9 cellular contexts compared by ENCODE assay signal in genomic region chr7:50531401-50531906, GRCh38. TPM values are rescaled to one million over a fixed set of nuclear protein-coding genes. Genes with fewer than 3 reads are reported as not detected.
DNase-seq lines count a peak whose midpoint lies in the region; ATAC-seq, FAIRE-seq and TF ChIP-seq lines count a peak whose summit lies in the region.
"Had no signal": no experiment of that assay in that cellular context is flagged by ENCODE, and none has a peak within 500 bp of the region (broad histone marks: within the 10 kb centered on the region; RNA-seq: fewer than 3 reads in every experiment).

No MANE protein-coding gene starts in this region.

- peak; percentile 71 to 72 for ATAC-seq in activated CD4-positive, CD25-positive, alpha-beta regulatory T cell treated with anti-CD3 and anti-CD28 coated beads, Interleukin-2, amount 50 U/mL, for 24 hours
- ATAC-seq in HG02970 (IDR thresholded peaks at IDR 0.05; ENCODE audit: low FRiP score, unreplicated experiment) = no peak

- no peaks in the 10 kb centered on the region for H3K9me3 ChIP-seq in spleen

- no peak for TF ChIP-seq POLR2A in spleen (IDR thresholded peaks at IDR 0.05)

- H3K36me3 ChIP-seq in bronchial epithelial cell (ENCODE audit: control insufficient read depth, insufficient read depth, low read length) = no peaks in the 10 kb centered on the region
- no peaks in the 10 kb centered on the region for H3K36me3 ChIP-seq in spleen

- no peak for DNase-seq in activated CD4-positive, CD25-positive, alpha-beta regulatory T cell treated with anti-CD3 and anti-CD28 coated beads, Interleukin-2, amount 50 U/mL, for 72 hours
- peak; percentile 86 for DNase-seq in NCI-H2227 treated with DMSO at 0.1 percent for 48 hours (lab: John Stamatoyannopoulos, UW)
- DNase-seq in bronchial epithelial cell (ENCODE audit: low read depth) = peak; percentile 95
- peak; percentile 94 for DNase-seq in renal cortical epithelial cell (ENCODE audit: low read depth)
- DNase-seq in spleen = no peak
- no peak for DNase-seq in ecto neural progenitor cell (ENCODE audit: low spot score)

- 68 to 83% (median 78%) methylated on average over 11 of the region's 11 CpGs for WGBS in spleen, 5 donors

- intact Hi-C loops in spleen (cut with DNase I; ENCODE audit: low total_unique reads) = no loop called here

- H3K4me3 ChIP-seq in bronchial epithelial cell (ENCODE audit: low read depth, low read length) (no peak overlapping the region), spleen (no peak overlapping the region)

- FAIRE-seq in bronchial epithelial cell (lab: Jason Lieb, UNC) = no peak
- FAIRE-seq: TTC549 had no signal

- no peaks in the 10 kb centered on the region for H3K4me1 ChIP-seq in spleen

- TF ChIP-seq CTCF in bronchial epithelial cell (IDR thresholded peaks at IDR 0.05; ENCODE audit: insufficient read depth, low read length, severe bottlenecking) (no peak), spleen (IDR thresholded peaks at IDR 0.05 in 8 of 11, conservative IDR thresholded peaks at IDR 0.05 in 3 of 11) (no peak)

- H3K27me3 ChIP-seq in bronchial epithelial cell (ENCODE audit: control insufficient read depth, insufficient read depth, low read length) (no peaks in the 10 kb centered on the region), spleen (replicated peaks in 1 of 7) (peaks cover 0 to 4% (median 0%) of the 10 kb centered on the region in 7 donors)

- no peak overlapping the region for H3K27ac ChIP-seq in spleen

RNA-seq across cellular contexts. Expression of gene DDC, which starts 33.8 kb away (rescaled TPM):
- total RNA-seq in bronchial epithelial cell (0.26 TPM in 1 of 2 replicates, not detected in the other), renal cortical epithelial cell (2.7 TPM in 1 of 2 replicates, not detected in the other), spleen (under 1 TPM in 3 of 7 donors, not detected in 4; 0.26 to 0.55 (median 0.51) TPM)
- polyA plus RNA-seq in spleen = under 1 TPM; 0.03 to 0.32 (median 0.13) TPM

Comparison
In these comparisons a context has a peak if more than half of its experiments do, and no peak if none do; other contexts are left out.
1. DNase-seq: peak in NCI-H2227 treated with DMSO at 0.1 percent for 48 hours (single experiment), bronchial epithelial cell (single experiment) and renal cortical epithelial cell (single experiment); none in activated CD4-positive, CD25-positive, alpha-beta regulatory T cell treated with anti-CD3 and anti-CD28 coated beads, Interleukin-2, amount 50 U/mL, for 72 hours (single experiment), spleen (single experiment) and ecto neural progenitor cell (single experiment).